2 cellular contexts compared by ENCODE assay signal in the genomic region with DNA sequence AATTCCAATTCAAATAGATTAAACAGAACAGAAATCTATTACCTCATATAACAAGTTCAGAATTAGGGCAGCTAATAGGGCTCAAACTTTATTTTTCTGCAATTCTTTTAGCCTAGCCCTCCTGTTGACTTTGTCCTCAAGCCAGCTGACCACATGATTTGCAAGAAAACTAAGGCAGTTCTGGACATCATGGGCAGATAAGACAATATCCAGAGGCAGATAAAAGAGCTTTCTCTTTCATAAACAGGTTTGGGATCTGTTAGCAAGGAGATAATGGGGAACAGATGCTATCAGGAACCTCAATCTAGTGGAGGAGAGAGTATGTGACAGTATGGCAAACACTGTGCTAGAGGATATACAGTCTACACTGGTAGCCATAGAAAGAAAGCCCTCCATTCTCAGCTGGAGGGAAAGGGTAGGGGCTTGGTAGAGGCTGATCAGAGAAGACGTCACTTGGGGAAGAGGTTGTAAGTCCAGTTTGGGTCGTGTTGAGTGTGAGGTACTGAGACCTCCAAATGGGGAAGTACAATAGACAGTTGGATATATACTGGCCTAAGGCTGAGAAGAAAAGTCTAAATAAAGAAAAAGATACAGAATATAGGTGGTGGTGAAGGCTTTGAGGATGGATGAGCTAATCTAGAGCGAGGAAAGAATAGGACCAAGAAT.
A peak's percentile ranks its signal among the peaks of the same experiment; 100 is the strongest.
TF ChIP-seq lines count a peak whose summit lies in the region.

No MANE protein-coding gene starts in this region.

TF ChIP-seq in SK-N-SH, 30 proteins besides CTCF, POLR2A, EP300 and RAD21 (continues in another document):
- TF ChIP-seq SIN3A (IDR thresholded peaks at IDR 0.05; ENCODE audit: borderline replicate concordance, low read depth, low read length) (no peak), RXRA (IDR thresholded peaks at IDR 0.05; ENCODE audit: borderline replicate concordance, low read depth) (no peak), MXI1 (IDR thresholded peaks at IDR 0.05; ENCODE audit: low read depth, low read length) (peak; percentile 71; the same call in 1 of the 2 replicates), USF2 (IDR thresholded peaks at IDR 0.05; ENCODE audit: borderline replicate concordance, low read depth, low read length) (no peak), EZH2phosphoT487 (IDR thresholded peaks at IDR 0.05; ENCODE audit: borderline replicate concordance, low read depth) (no peak), SMC3 (IDR thresholded peaks at IDR 0.05; ENCODE audit: low read depth, low read length) (no peak), TAF1 (IDR thresholded peaks at IDR 0.05; ENCODE audit: borderline replicate concordance, low read depth, low read length) (no peak), GATA2 (CRISPR knock-in tag; IDR thresholded peaks at IDR 0.05) (peak; percentile 97), ZBTB33 (IDR thresholded peaks at IDR 0.05; ENCODE audit: borderline replicate concordance, low read depth) (no peak), POLR2AphosphoS5 (IDR thresholded peaks at IDR 0.05; ENCODE audit: low read depth, low read length) (peak; percentile 83), MAX (IDR thresholded peaks at IDR 0.05; ENCODE audit: low read depth) (no peak), NFIC (IDR thresholded peaks at IDR 0.05; ENCODE audit: borderline replicate concordance) (peak; percentile 62; the same call in 1 of the 2 replicates), REST (IDR thresholded peaks at IDR 0.05; ENCODE audit: low read depth, low read length) (no peak), RFX5 (IDR thresholded peaks at IDR 0.05; ENCODE audit: low read length) (no peak), FOXM1 (IDR thresholded peaks at IDR 0.05; ENCODE audit: low read depth) (no peak), RCOR1 (IDR thresholded peaks at IDR 0.05; ENCODE audit: low read length) (peak; percentile 94; the same call in 1 of the 2 replicates), GABPA (IDR thresholded peaks at IDR 0.05; ENCODE audit: low read depth) (no peak)
- TF ChIP-seq, protein P1, sequence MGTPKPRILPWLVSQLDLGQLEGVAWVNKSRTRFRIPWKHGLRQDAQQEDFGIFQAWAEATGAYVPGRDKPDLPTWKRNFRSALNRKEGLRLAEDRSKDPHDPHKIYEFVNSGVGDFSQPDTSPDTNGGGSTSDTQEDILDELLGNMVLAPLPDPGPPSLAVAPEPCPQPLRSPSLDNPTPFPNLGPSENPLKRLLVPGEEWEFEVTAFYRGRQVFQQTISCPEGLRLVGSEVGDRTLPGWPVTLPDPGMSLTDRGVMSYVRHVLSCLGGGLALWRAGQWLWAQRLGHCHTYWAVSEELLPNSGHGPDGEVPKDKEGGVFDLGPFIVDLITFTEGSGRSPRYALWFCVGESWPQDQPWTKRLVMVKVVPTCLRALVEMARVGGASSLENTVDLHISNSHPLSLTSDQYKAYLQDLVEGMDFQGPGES (IDR thresholded peaks at IDR 0.05; ENCODE audit: low read depth, low read length): no peak
- TF ChIP-seq, protein P2, sequence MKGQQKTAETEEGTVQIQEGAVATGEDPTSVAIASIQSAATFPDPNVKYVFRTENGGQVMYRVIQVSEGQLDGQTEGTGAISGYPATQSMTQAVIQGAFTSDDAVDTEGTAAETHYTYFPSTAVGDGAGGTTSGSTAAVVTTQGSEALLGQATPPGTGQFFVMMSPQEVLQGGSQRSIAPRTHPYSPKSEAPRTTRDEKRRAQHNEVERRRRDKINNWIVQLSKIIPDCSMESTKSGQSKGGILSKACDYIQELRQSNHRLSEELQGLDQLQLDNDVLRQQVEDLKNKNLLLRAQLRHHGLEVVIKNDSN (IDR thresholded peaks at IDR 0.05; ENCODE audit: borderline replicate concordance, low read depth): peak; percentile 53; the same call in 1 of the 2 replicates

TF ChIP-seq in K562, 482 proteins besides CTCF, POLR2A, EP300 and RAD21 (continues in another document):
- TF ChIP-seq ZNF347 (CRISPR knock-in tag; IDR thresholded peaks at IDR 0.05; ENCODE audit: low read depth) (no peak), TEAD4 (IDR thresholded peaks at IDR 0.05; ENCODE audit: low read length) (peak; percentile 77), TEAD4 (CRISPR knock-in tag; IDR thresholded peaks at IDR 0.05; ENCODE audit: borderline replicate concordance) (no peak), ZNF41 (CRISPR knock-in tag; conservative IDR thresholded peaks at IDR 0.05) (no peak), CBFA2T2 (conservative IDR thresholded peaks at IDR 0.05) (peak; percentile 60), TAL1 (IDR thresholded peaks at IDR 0.05) (peak; percentile 65), ZNF512 (tag; IDR thresholded peaks at IDR 0.05) (no peak), ZFP30 (CRISPR knock-in tag; IDR thresholded peaks at IDR 0.05; ENCODE audit: borderline replicate concordance) (no peak), JUND (IDR thresholded peaks at IDR 0.05; ENCODE audit: borderline replicate concordance, low read depth, low read length) (no peak), JUND (tag; IDR thresholded peaks at IDR 0.05; ENCODE audit: borderline replicate concordance, low read depth, low read length) (peak; percentile 42; the same call in 1 of the 3 replicates), FOXA3 (CRISPR knock-in tag; conservative IDR thresholded peaks at IDR 0.05 in 1 of 2, IDR thresholded peaks at IDR 0.05 in 1 of 2) (peak in 1 of 2 experiments; percentile 87; a peak in 2 of 4 replicates), SMARCA4 (IDR thresholded peaks at IDR 0.05) (peak; percentile 58; the same call in 1 of the 2 replicates), ZNF217 (CRISPR knock-in tag; IDR thresholded peaks at IDR 0.05) (no peak), RCOR1 (IDR thresholded peaks at IDR 0.05; ENCODE audit: borderline replicate concordance in 1 of 2, low read depth in 2 of 2, low read length in 2 of 2) (peak in 1 of 2 experiments; percentile 51; a peak in 1 of 4 replicates), ESRRA (IDR thresholded peaks at IDR 0.05; ENCODE audit: borderline replicate concordance, low read depth) (no peak), OTX1 (CRISPR knock-in tag; IDR thresholded peaks at IDR 0.05) (no peak), SOX6 (IDR thresholded peaks at IDR 0.05) (peak; percentile 88), ELF2 (CRISPR knock-in tag; IDR thresholded peaks at IDR 0.05) (no peak), ASH1L (IDR thresholded peaks at IDR 0.05; ENCODE audit: borderline replicate concordance, low read depth, partially characterized antibody) (no peak), SMARCC2 (IDR thresholded peaks at IDR 0.05; ENCODE audit: low read depth) (peak; percentile 47; the same call in 1 of the 2 replicates), HDAC8 (tag; IDR thresholded peaks at IDR 0.05) (no peak), MTA1 (IDR thresholded peaks at IDR 0.05; ENCODE audit: borderline replicate concordance) (peak; percentile 54; the same call in 1 of the 2 replicates), TCF3 (CRISPR knock-in tag; IDR thresholded peaks at IDR 0.05) (peak; percentile 20; the same call in 1 of the 2 replicates), MEIS2 (IDR thresholded peaks at IDR 0.05; ENCODE audit: partially characterized antibody) (no peak), CTBP1 (IDR thresholded peaks at IDR 0.05; ENCODE audit: borderline replicate concordance) (peak; percentile 93), TRIM24 (IDR thresholded peaks at IDR 0.05) (peak in 1 of 2 experiments; percentile 52; a peak in 1 of 4 replicates)
- TF ChIP-seq, protein P3, sequence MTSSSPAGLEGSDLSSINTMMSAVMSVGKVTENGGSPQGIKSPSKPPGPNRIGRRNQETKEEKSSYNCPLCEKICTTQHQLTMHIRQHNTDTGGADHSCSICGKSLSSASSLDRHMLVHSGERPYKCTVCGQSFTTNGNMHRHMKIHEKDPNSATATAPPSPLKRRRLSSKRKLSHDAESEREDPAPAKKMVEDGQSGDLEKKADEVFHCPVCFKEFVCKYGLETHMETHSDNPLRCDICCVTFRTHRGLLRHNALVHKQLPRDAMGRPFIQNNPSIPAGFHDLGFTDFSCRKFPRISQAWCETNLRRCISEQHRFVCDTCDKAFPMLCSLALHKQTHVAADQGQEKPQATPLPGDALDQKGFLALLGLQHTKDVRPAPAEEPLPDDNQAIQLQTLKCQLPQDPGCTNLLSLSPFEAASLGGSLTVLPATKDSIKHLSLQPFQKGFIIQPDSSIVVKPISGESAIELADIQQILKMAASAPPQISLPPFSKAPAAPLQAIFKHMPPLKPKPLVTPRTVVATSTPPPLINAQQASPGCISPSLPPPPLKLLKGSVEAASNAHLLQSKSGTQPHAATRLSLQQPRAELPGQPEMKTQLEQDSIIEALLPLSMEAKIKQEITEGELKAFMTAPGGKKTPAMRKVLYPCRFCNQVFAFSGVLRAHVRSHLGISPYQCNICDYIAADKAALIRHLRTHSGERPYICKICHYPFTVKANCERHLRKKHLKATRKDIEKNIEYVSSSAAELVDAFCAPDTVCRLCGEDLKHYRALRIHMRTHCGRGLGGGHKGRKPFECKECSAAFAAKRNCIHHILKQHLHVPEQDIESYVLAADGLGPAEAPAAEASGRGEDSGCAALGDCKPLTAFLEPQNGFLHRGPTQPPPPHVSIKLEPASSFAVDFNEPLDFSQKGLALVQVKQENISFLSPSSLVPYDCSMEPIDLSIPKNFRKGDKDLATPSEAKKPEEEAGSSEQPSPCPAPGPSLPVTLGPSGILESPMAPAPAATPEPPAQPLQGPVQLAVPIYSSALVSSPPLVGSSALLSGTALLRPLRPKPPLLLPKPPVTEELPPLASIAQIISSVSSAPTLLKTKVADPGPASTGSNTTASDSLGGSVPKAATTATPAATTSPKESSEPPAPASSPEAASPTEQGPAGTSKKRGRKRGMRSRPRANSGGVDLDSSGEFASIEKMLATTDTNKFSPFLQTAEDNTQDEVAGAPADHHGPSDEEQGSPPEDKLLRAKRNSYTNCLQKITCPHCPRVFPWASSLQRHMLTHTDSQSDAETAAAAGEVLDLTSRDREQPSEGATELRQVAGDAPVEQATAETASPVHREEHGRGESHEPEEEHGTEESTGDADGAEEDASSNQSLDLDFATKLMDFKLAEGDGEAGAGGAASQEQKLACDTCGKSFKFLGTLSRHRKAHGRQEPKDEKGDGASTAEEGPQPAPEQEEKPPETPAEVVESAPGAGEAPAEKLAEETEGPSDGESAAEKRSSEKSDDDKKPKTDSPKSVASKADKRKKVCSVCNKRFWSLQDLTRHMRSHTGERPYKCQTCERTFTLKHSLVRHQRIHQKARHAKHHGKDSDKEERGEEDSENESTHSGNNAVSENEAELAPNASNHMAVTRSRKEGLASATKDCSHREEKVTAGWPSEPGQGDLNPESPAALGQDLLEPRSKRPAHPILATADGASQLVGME (CRISPR knock-in tag; IDR thresholded peaks at IDR 0.05): peak; percentile 61; the same call in 1 of the 2 replicates
- TF ChIP-seq, protein P4, sequence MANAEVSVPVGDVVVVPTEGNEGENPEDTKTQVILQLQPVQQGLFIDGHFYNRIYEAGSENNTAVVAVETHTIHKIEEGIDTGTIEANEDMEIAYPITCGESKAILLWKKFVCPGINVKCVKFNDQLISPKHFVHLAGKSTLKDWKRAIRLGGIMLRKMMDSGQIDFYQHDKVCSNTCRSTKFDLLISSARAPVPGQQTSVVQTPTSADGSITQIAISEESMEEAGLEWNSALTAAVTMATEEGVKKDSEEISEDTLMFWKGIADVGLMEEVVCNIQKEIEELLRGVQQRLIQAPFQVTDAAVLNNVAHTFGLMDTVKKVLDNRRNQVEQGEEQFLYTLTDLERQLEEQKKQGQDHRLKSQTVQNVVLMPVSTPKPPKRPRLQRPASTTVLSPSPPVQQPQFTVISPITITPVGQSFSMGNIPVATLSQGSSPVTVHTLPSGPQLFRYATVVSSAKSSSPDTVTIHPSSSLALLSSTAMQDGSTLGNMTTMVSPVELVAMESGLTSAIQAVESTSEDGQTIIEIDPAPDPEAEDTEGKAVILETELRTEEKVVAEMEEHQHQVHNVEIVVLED (CRISPR knock-in tag; IDR thresholded peaks at IDR 0.05): peak; percentile 12; the same call in 1 of the 2 replicates
- TF ChIP-seq, protein P5, sequence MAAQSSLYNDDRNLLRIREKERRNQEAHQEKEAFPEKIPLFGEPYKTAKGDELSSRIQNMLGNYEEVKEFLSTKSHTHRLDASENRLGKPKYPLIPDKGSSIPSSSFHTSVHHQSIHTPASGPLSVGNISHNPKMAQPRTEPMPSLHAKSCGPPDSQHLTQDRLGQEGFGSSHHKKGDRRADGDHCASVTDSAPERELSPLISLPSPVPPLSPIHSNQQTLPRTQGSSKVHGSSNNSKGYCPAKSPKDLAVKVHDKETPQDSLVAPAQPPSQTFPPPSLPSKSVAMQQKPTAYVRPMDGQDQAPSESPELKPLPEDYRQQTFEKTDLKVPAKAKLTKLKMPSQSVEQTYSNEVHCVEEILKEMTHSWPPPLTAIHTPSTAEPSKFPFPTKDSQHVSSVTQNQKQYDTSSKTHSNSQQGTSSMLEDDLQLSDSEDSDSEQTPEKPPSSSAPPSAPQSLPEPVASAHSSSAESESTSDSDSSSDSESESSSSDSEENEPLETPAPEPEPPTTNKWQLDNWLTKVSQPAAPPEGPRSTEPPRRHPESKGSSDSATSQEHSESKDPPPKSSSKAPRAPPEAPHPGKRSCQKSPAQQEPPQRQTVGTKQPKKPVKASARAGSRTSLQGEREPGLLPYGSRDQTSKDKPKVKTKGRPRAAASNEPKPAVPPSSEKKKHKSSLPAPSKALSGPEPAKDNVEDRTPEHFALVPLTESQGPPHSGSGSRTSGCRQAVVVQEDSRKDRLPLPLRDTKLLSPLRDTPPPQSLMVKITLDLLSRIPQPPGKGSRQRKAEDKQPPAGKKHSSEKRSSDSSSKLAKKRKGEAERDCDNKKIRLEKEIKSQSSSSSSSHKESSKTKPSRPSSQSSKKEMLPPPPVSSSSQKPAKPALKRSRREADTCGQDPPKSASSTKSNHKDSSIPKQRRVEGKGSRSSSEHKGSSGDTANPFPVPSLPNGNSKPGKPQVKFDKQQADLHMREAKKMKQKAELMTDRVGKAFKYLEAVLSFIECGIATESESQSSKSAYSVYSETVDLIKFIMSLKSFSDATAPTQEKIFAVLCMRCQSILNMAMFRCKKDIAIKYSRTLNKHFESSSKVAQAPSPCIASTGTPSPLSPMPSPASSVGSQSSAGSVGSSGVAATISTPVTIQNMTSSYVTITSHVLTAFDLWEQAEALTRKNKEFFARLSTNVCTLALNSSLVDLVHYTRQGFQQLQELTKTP (IDR thresholded peaks at IDR 0.05; ENCODE audit: low read depth in 1 of 2, partially characterized antibody in 2 of 2): peak in 1 of 2 experiments; percentile 40
- TF ChIP-seq, protein P6, sequence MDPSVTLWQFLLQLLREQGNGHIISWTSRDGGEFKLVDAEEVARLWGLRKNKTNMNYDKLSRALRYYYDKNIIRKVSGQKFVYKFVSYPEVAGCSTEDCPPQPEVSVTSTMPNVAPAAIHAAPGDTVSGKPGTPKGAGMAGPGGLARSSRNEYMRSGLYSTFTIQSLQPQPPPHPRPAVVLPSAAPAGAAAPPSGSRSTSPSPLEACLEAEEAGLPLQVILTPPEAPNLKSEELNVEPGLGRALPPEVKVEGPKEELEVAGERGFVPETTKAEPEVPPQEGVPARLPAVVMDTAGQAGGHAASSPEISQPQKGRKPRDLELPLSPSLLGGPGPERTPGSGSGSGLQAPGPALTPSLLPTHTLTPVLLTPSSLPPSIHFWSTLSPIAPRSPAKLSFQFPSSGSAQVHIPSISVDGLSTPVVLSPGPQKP (CRISPR knock-in tag; IDR thresholded peaks at IDR 0.05): no peak
